ENCODE assay signal across 9 cellular contexts in genomic region chr19:12703056-12703455, GRCh38. TPM values are rescaled to one million over a fixed set of nuclear protein-coding genes. Genes with fewer than 3 reads are reported as not detected.
DNase-seq lines count a peak whose midpoint lies in the region; ATAC-seq and TF ChIP-seq lines count a peak whose summit lies in the region.
"Had no signal": no experiment of that assay in that cellular context is flagged by ENCODE, and none has a peak within 500 bp of the region (broad histone marks: within the 10 kb centered on the region; RNA-seq: fewer than 3 reads in every experiment).

No MANE protein-coding gene starts in this region.

- peak; percentile 68 for DNase-seq in activated CD4-positive, alpha-beta T cell treated with anti-CD3 and anti-CD28 coated beads, Interleukin-2, amount 10 ng/mL, durations not matched to agents 24 days and 14 days
- DNase-seq in activated CD4-positive, alpha-beta T cell treated with anti-CD3 and anti-CD28 coated beads, Interleukin-2, amount 10 ng/mL, durations not matched to agents 7 days and 5 days = no peak
- peak; percentile 9 for DNase-seq in NCI-H1694 (lab: John Stamatoyannopoulos, UW)
- peak; percentile 39 for DNase-seq in astrocyte of the hippocampus (ENCODE audit: low read depth, low spot score)
- DNase-seq in osteoblast (ENCODE audit: insufficient read length, low spot score, missing footprints) = peak; percentile 95
- no peak for DNase-seq in GM10248 (ENCODE audit: extremely low spot score)

- CTCF ChIA-PET in activated CD4-positive, alpha-beta T cell treated with anti-CD3 and anti-CD28 coated beads, Interleukin-2, amount 10 ng/mL, durations not matched to agents 7 days and 5 days (lab: Charles Lee) = interaction anchor here (1.5 kb wide), 1 partner anchor 94 kb away, joined by 3 read pairs; no protein-coding TSS in a partner anchor
- CTCF ChIA-PET in GM10248 (lab: Yijun Ruan, JAX) = interaction anchor here (0.7 to 1.1 kb wide), 5 partner anchors 11 to 145 kb away, joined by 3 to 4 read pairs (median 3); no protein-coding TSS in a partner anchor

- POLR2A ChIA-PET in activated CD4-positive, alpha-beta T cell treated with anti-CD3 and anti-CD28 coated beads, Interleukin-2, amount 10 ng/mL, durations not matched to agents 7 days and 5 days (lab: Charles Lee) = no interaction called here
- POLR2A ChIA-PET in GM10248 (lab: Yijun Ruan, JAX) = no interaction called here

- H3K27me3 ChIP-seq in osteoblast (ENCODE audit: insufficient read depth, low read length) = no peaks in the 10 kb centered on the region

- H3K4me3 Mint-ChIP-seq in activated CD4-positive, alpha-beta T cell treated with anti-CD3 and anti-CD28 coated beads, Interleukin-2, amount 10 ng/mL, durations not matched to agents 24 days and 14 days = no peak overlapping the region
- no peak overlapping the region for H3K4me3 Mint-ChIP-seq in activated CD4-positive, alpha-beta T cell treated with anti-CD3 and anti-CD28 coated beads, Interleukin-2, amount 10 ng/mL, durations not matched to agents 7 days and 5 days

- H3K27me3 Mint-ChIP-seq in activated CD4-positive, alpha-beta T cell treated with anti-CD3 and anti-CD28 coated beads, Interleukin-2, amount 10 ng/mL, durations not matched to agents 24 days and 14 days = no peaks in the 10 kb centered on the region
- H3K27me3 Mint-ChIP-seq in activated CD4-positive, alpha-beta T cell treated with anti-CD3 and anti-CD28 coated beads, Interleukin-2, amount 10 ng/mL, durations not matched to agents 7 days and 5 days = no peaks in the 10 kb centered on the region

- no peaks in the 10 kb centered on the region for H3K9me3 Mint-ChIP-seq in activated CD4-positive, alpha-beta T cell treated with anti-CD3 and anti-CD28 coated beads, Interleukin-2, amount 10 ng/mL, durations not matched to agents 24 days and 14 days
- H3K9me3 Mint-ChIP-seq in activated CD4-positive, alpha-beta T cell treated with anti-CD3 and anti-CD28 coated beads, Interleukin-2, amount 10 ng/mL, durations not matched to agents 7 days and 5 days = no peaks in the 10 kb centered on the region

- peaks cover 2% of the 10 kb centered on the region for H3K4me1 Mint-ChIP-seq in activated CD4-positive, alpha-beta T cell treated with anti-CD3 and anti-CD28 coated beads, Interleukin-2, amount 10 ng/mL, durations not matched to agents 24 days and 14 days
- H3K4me1 Mint-ChIP-seq in activated CD4-positive, alpha-beta T cell treated with anti-CD3 and anti-CD28 coated beads, Interleukin-2, amount 10 ng/mL, durations not matched to agents 7 days and 5 days = peaks cover 2% of the 10 kb centered on the region

- H3K36me3 ChIP-seq in osteoblast (ENCODE audit: insufficient read depth, low read length) = peaks cover 86% of the 10 kb centered on the region

- H2AFZ ChIP-seq in osteoblast (ENCODE audit: low read length) = no peak overlapping the region

- no peaks in the 10 kb centered on the region for H3K9me3 ChIP-seq in osteoblast (ENCODE audit: low read depth, low read length)

- H3K27ac ChIP-seq in osteoblast (ENCODE audit: low read depth, low read length) = no peak overlapping the region

- peaks cover 2% of the 10 kb centered on the region for H3K79me2 ChIP-seq in osteoblast (ENCODE audit: insufficient read depth, low read length)

- H3K4me3 ChIP-seq in osteoblast (ENCODE audit: insufficient read depth, low read length) = no peak overlapping the region

- peaks cover 58% of the 10 kb centered on the region for H3K36me3 Mint-ChIP-seq in activated CD4-positive, alpha-beta T cell treated with anti-CD3 and anti-CD28 coated beads, Interleukin-2, amount 10 ng/mL, durations not matched to agents 24 days and 14 days (ENCODE audit: low read depth)
- H3K36me3 Mint-ChIP-seq in activated CD4-positive, alpha-beta T cell treated with anti-CD3 and anti-CD28 coated beads, Interleukin-2, amount 10 ng/mL, durations not matched to agents 7 days and 5 days (ENCODE audit: low read depth) = peaks cover 42% of the 10 kb centered on the region

- intact Hi-C loops in activated CD4-positive, alpha-beta T cell treated with anti-CD3 and anti-CD28 coated beads, Interleukin-2, amount 10 ng/mL, durations not matched to agents 24 days and 14 days (cut with micrococcal nuclease) = no loop called here

- H3K4me2 ChIP-seq in osteoblast (ENCODE audit: insufficient read depth, low read length) = no peak overlapping the region

- no peak for ATAC-seq in GM18519 (IDR thresholded peaks at IDR 0.05; ENCODE audit: low FRiP score, unreplicated experiment)
- ATAC-seq in GM21786 (IDR thresholded peaks at IDR 0.05; ENCODE audit: unreplicated experiment) = no peak

- no peaks in the 10 kb centered on the region for H3K4me1 ChIP-seq in osteoblast (ENCODE audit: insufficient read depth, low read length)

- H3K27ac Mint-ChIP-seq in activated CD4-positive, alpha-beta T cell treated with anti-CD3 and anti-CD28 coated beads, Interleukin-2, amount 10 ng/mL, durations not matched to agents 24 days and 14 days = no peak overlapping the region
- no peak overlapping the region for H3K27ac Mint-ChIP-seq in activated CD4-positive, alpha-beta T cell treated with anti-CD3 and anti-CD28 coated beads, Interleukin-2, amount 10 ng/mL, durations not matched to agents 7 days and 5 days

- TF ChIP-seq CTCF in osteoblast (IDR thresholded peaks at IDR 0.05; ENCODE audit: extremely low read depth, low read depth, low read length) (no peak), GM10248 (IDR thresholded peaks at IDR 0.05; ENCODE audit: control extremely low read depth, extremely low read depth, low read depth, missing control alignments) (no peak)

- peaks cover 5% of the 10 kb centered on the region for H4K20me1 ChIP-seq in osteoblast (ENCODE audit: insufficient read depth, low read length)

RNA-seq across cellular contexts. Expression of gene FBXW9, which starts 6.6 kb away (rescaled TPM):
- 12.4 and 12.9 TPM in 2 replicates for total RNA-seq in activated CD4-positive, alpha-beta T cell treated with anti-CD3 and anti-CD28 coated beads, Interleukin-2, amount 10 ng/mL, durations not matched to agents 24 days and 14 days
- 1 to 10 TPM; 5.3 to 5.9 TPM for total RNA-seq in activated CD4-positive, alpha-beta T cell treated with anti-CD3 and anti-CD28 coated beads, Interleukin-2, amount 10 ng/mL, durations not matched to agents 7 days and 5 days
- 17.1 and 18.5 TPM in 2 replicates for total RNA-seq in osteoblast

RNA-seq across cellular contexts. Expression of gene GNG14, which starts 15.3 kb away (rescaled TPM):
- total RNA-seq in activated CD4-positive, alpha-beta T cell treated with anti-CD3 and anti-CD28 coated beads, Interleukin-2, amount 10 ng/mL, durations not matched to agents 24 days and 14 days = not detected in 2 replicates
- total RNA-seq in activated CD4-positive, alpha-beta T cell treated with anti-CD3 and anti-CD28 coated beads, Interleukin-2, amount 10 ng/mL, durations not matched to agents 7 days and 5 days = not detected
- not detected in 2 replicates for total RNA-seq in osteoblast
- total RNA-seq: mononuclear cell had no signal

RNA-seq across cellular contexts. Expression of gene TNPO2, which starts 20.7 kb away (rescaled TPM):
- total RNA-seq in activated CD4-positive, alpha-beta T cell treated with anti-CD3 and anti-CD28 coated beads, Interleukin-2, amount 10 ng/mL, durations not matched to agents 24 days and 14 days = 153 and 163 TPM in 2 replicates
- total RNA-seq in activated CD4-positive, alpha-beta T cell treated with anti-CD3 and anti-CD28 coated beads, Interleukin-2, amount 10 ng/mL, durations not matched to agents 7 days and 5 days = 10 to 100 TPM; 80.5 to 90.7 TPM
- total RNA-seq in osteoblast = 36.6 and 39.8 TPM in 2 replicates

RNA-seq across cellular contexts. Expression of gene DHPS, which starts 21.4 kb away (rescaled TPM):
- total RNA-seq in activated CD4-positive, alpha-beta T cell treated with anti-CD3 and anti-CD28 coated beads, Interleukin-2, amount 10 ng/mL, durations not matched to agents 24 days and 14 days = 138 and 155 TPM in 2 replicates
- 100 to 1,000 TPM in 1 of 2 experiments, 10 to 100 TPM in 1; 89.9 to 102 TPM for total RNA-seq in activated CD4-positive, alpha-beta T cell treated with anti-CD3 and anti-CD28 coated beads, Interleukin-2, amount 10 ng/mL, durations not matched to agents 7 days and 5 days
- total RNA-seq in osteoblast = 50.4 and 52.5 TPM in 2 replicates

RNA-seq across cellular contexts. Expression of gene TRIR, which starts 31.4 kb away (rescaled TPM):
- total RNA-seq in activated CD4-positive, alpha-beta T cell treated with anti-CD3 and anti-CD28 coated beads, Interleukin-2, amount 10 ng/mL, durations not matched to agents 24 days and 14 days = 216 and 218 TPM in 2 replicates
- 100 to 1,000 TPM; 222 to 226 TPM for total RNA-seq in activated CD4-positive, alpha-beta T cell treated with anti-CD3 and anti-CD28 coated beads, Interleukin-2, amount 10 ng/mL, durations not matched to agents 7 days and 5 days
- 123 and 136 TPM in 2 replicates for total RNA-seq in osteoblast

Comparison
In these comparisons a context has a peak if more than half of its experiments do, and no peak if none do; other contexts are left out.
1. DNase-seq: peak in activated CD4-positive, alpha-beta T cell treated with anti-CD3 and anti-CD28 coated beads, Interleukin-2, amount 10 ng/mL, durations not matched to agents 24 days and 14 days (single experiment), NCI-H1694 (single experiment), astrocyte of the hippocampus (single experiment) and osteoblast (single experiment); none in activated CD4-positive, alpha-beta T cell treated with anti-CD3 and anti-CD28 coated beads, Interleukin-2, amount 10 ng/mL, durations not matched to agents 7 days and 5 days (single experiment) and GM10248 (single experiment).